In the genomic region with DNA sequence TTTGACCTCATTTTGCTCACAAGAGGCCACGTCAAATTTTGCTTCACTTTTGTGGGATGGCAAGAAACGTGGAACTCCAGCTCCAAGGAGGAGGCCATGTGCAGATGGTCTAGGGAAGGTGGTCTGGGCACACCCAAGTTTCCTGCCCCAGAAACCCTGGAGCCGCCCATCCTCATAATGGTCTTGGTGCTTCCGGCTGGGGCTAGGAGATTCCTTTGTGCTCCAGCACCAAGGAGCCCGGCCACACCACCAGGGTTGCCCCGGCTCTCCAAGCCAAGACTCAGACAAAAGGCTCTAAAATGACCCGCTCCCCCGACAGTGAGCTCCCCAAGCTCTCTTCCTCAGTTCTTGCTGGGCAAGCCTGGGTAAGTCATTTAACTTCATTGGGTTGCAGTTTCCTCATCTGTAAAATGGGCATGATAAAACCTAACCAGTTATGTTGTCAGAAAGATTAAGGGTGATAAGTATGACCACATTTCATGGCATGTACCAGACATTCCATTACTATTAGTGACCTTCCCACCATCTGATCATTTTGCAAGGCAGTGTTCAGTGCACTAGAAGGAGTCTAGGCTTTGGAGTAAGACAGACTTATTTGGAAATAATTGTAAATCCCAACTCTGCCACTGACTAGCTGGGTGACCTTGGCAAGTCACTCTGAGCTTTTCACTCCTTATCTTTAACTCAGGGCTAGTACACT, we compare ENCODE assay signal across 16 cellular contexts. TPM values are rescaled to one million over a fixed set of nuclear protein-coding genes. Genes with fewer than 3 reads are reported as not detected.
A peak's percentile ranks its signal among the peaks of the same experiment; 100 is the strongest.
DNase-seq lines count a peak whose midpoint lies in the region; FAIRE-seq and TF ChIP-seq lines count a peak whose summit lies in the region.
"Had no signal": no experiment of that assay in that cellular context is flagged by ENCODE, and none has a peak within 500 bp of the region (broad histone marks: within the 10 kb centered on the region; RNA-seq: fewer than 3 reads in every experiment).

No MANE protein-coding gene starts in this region.

- no TSS peak for BruUV-seq in endothelial cell of umbilical vein (replicated peaks; lab: Mats Ljungman, UMichigan)
- BruUV-seq in Caco-2 (replicated peaks; lab: Mats Ljungman, UMichigan) = no TSS peak

- no peaks in the 10 kb centered on the region for H3K9me3 Mint-ChIP-seq in Caco-2 (ENCODE audit: unreplicated experiment)
- H3K9me3 Mint-ChIP-seq: CD4-positive, alpha-beta T cell; nephron had no signal

- H3K9ac ChIP-seq in BLaER1 (no peak overlapping the region), endothelial cell of umbilical vein (replicated peaks; ENCODE audit: extremely low read depth, insufficient read depth, low read length) (no peak overlapping the region)

- CTCF ChIA-PET in endothelial cell of umbilical vein (lab: Charles Lee) (interaction anchor here (1.2 kb wide), 1 partner anchor 240 kb away, joined by 3 read pairs; no protein-coding TSS in a partner anchor), Caco-2 (lab: Charles Lee) (interaction anchor here (1.4 kb wide), 1 partner anchor 59 kb away, joined by 7 read pairs; no protein-coding TSS in a partner anchor)

- no peak overlapping the region for H3K4me3 Mint-ChIP-seq in Caco-2 (ENCODE audit: unreplicated experiment)
- H3K4me3 Mint-ChIP-seq: brain; CD4-positive, alpha-beta T cell; nephron had no signal

- 90 to 93% methylated on average over 7 to 8 of the region's 8 CpGs for WGBS in mesodermal cell (ENCODE audit: insufficient coverage in 2 of 2), 2 experiments
- 82% methylated on average over 5 of the region's 8 CpGs for WGBS in prostate gland

- no peaks in the 10 kb centered on the region for H3K9me1 ChIP-seq in endothelial cell of umbilical vein (replicated peaks; ENCODE audit: control insufficient read depth, extremely low read depth, insufficient read depth, low read length)

- dilution Hi-C loops in endothelial cell of umbilical vein (cut with MboI; ENCODE audit: extremely low pct_ligation_motif_present, low sequenced_read_pairs) = no loop called here

- H3K27ac ChIP-seq in BLaER1 = no peak overlapping the region
- H3K27ac ChIP-seq in endothelial cell of umbilical vein (ENCODE audit: insufficient read depth, low read depth, low read length) = no peak overlapping the region
- peak overlapping the region; percentile 57 for H3K27ac ChIP-seq in mesodermal cell (ENCODE audit: low read depth, low read length, severe bottlenecking)
- H3K27ac ChIP-seq in prostate gland = no peak overlapping the region
- H3K27ac ChIP-seq: VCaP had no signal

- FAIRE-seq in endothelial cell of umbilical vein (lab: Jason Lieb, UNC) = peak; percentile 58
- FAIRE-seq: kidney had no signal

- no peaks in the 10 kb centered on the region for H3K79me2 ChIP-seq in endothelial cell of umbilical vein (ENCODE audit: control insufficient read depth, insufficient read depth, low read length)

- TF ChIP-seq POLR2A in endothelial cell of umbilical vein (IDR thresholded peaks at IDR 0.05; ENCODE audit: low read depth, low read length) = no peak
- no peak for TF ChIP-seq POLR2A in prostate gland (IDR thresholded peaks at IDR 0.05)

- intact Hi-C loops in endothelial cell of umbilical vein (cut with micrococcal nuclease) = no loop called here
- intact Hi-C loops in Caco-2 (cut with micrococcal nuclease; ENCODE audit: unreplicated experiment) = no loop called here
- intact Hi-C loops in prostate gland (cut with DNase I) = no loop called here

- H3K4me2 ChIP-seq in BLaER1 = peak overlapping the region; percentile 41
- no peak overlapping the region for H3K4me2 ChIP-seq in endothelial cell of umbilical vein (ENCODE audit: insufficient read depth, low read length)

- H3K36me3 Mint-ChIP-seq in Caco-2 (ENCODE audit: insufficient read depth, unreplicated experiment) = peaks cover 62% of the 10 kb centered on the region

- peaks cover 4% of the 10 kb centered on the region; the same call in 1 of the 2 replicates for H3K9me3 ChIP-seq in BLaER1
- H3K9me3 ChIP-seq in endothelial cell of umbilical vein (replicated peaks; ENCODE audit: control insufficient read depth, insufficient read depth, low read length) = no peaks in the 10 kb centered on the region
- H3K9me3 ChIP-seq in mesodermal cell (ENCODE audit: control insufficient read depth, low read length) = peaks cover 10% of the 10 kb centered on the region
- H3K9me3 ChIP-seq in Caco-2 = no peaks in the 10 kb centered on the region
- no peaks in the 10 kb centered on the region for H3K9me3 ChIP-seq in prostate gland
- H3K9me3 ChIP-seq: esophagus squamous epithelium had no signal

- no peaks in the 10 kb centered on the region for H4K20me1 ChIP-seq in BLaER1
- no peaks in the 10 kb centered on the region for H4K20me1 ChIP-seq in endothelial cell of umbilical vein (replicated peaks; ENCODE audit: control insufficient read depth, extremely low read depth, insufficient read depth, low read length)

- POLR2A ChIA-PET in endothelial cell of umbilical vein (lab: Charles Lee) (no interaction called here), Caco-2 (lab: Charles Lee) (no interaction called here)

- H3K4me3 ChIP-seq in BLaER1 (no peak overlapping the region), endothelial cell of umbilical vein (replicated peaks in 1 of 3; ENCODE audit: insufficient read depth in 1 of 3, low read depth in 1 of 3, low read length in 3 of 3) (no peak overlapping the region), mesodermal cell (ENCODE audit: extremely low read depth, insufficient read depth, low read length, poor library complexity, severe bottlenecking) (no peak overlapping the region), Caco-2 (ENCODE audit: low read depth, low read length) (no peak overlapping the region), prostate gland (no peak overlapping the region)
- H3K4me3 ChIP-seq: esophagus squamous epithelium had no signal

- no peak overlapping the region for H3K27ac Mint-ChIP-seq in Caco-2 (ENCODE audit: unreplicated experiment)
- H3K27ac Mint-ChIP-seq: brain; CD4-positive, alpha-beta T cell; nephron had no signal

- in situ Hi-C loops in GM13977 (cut with MboI; ENCODE audit: low pct_unique_long_range_greater_than_20kb, low sequenced_read_pairs, unreplicated experiment) = no loop called here

- peaks cover 23% of the 10 kb centered on the region for H3K4me1 Mint-ChIP-seq in Caco-2 (ENCODE audit: low read depth, unreplicated experiment)

- H2AFZ ChIP-seq in endothelial cell of umbilical vein (ENCODE audit: low read depth, low read length) = no peak overlapping the region

- DNase-seq in RKO (ENCODE audit: low spot score) = peak; percentile 18
- no peak for DNase-seq in endothelial cell of umbilical vein (ENCODE audit: low read depth, low spot score)
- DNase-seq in Caco-2 = no peak
- no peak for DNase-seq in GF-D8 (lab: John Stamatoyannopoulos, UW)
- DNase-seq in GM13977 (ENCODE audit: low spot score) = no peak
- DNase-seq in prostate gland (ENCODE audit: low spot score) = no peak
- DNase-seq: activated T-cell treated with anti-CD3 and anti-CD28 coated beads for 4 hours; CD4-positive, alpha-beta T cell; esophagus squamous epithelium; kidney; NCI-H446 treated with DMSO at 0.1 percent for 48 hours had no signal

- H3K4me1 ChIP-seq in BLaER1 = peaks cover 27% of the 10 kb centered on the region
- H3K4me1 ChIP-seq in endothelial cell of umbilical vein (ENCODE audit: control insufficient read depth, extremely low read depth, insufficient read depth, low read length) = peaks cover 53% of the 10 kb centered on the region
- H3K4me1 ChIP-seq in mesodermal cell (ENCODE audit: control insufficient read depth, insufficient read depth, low read length, poor library complexity, severe bottlenecking) = peaks cover 46% of the 10 kb centered on the region
- peaks cover 17% of the 10 kb centered on the region for H3K4me1 ChIP-seq in Caco-2
- H3K4me1 ChIP-seq in prostate gland (replicated peaks) = no peaks in the 10 kb centered on the region

- H3K36me3 ChIP-seq in BLaER1 (no peaks in the 10 kb centered on the region), endothelial cell of umbilical vein (ENCODE audit: control insufficient read depth in 2 of 2, extremely low read depth in 1 of 2, insufficient read depth in 2 of 2, low read length in 2 of 2) (peaks cover 0 to 2% of the 10 kb centered on the region in 2 experiments), mesodermal cell (ENCODE audit: control insufficient read depth, insufficient read depth, low read length) (peaks cover 78% of the 10 kb centered on the region), Caco-2 (ENCODE audit: control insufficient read depth, insufficient read depth, low read length) (peaks cover 5% of the 10 kb centered on the region), prostate gland (no peaks in the 10 kb centered on the region)
- H3K36me3 ChIP-seq: esophagus squamous epithelium had no signal

- no peaks in the 10 kb centered on the region for H3K27me3 Mint-ChIP-seq in Caco-2 (ENCODE audit: insufficient read depth, unreplicated experiment)
- H3K27me3 Mint-ChIP-seq: brain; CD4-positive, alpha-beta T cell had no signal

- TF ChIP-seq CTCF in endothelial cell of umbilical vein (IDR thresholded peaks at IDR 0.05; ENCODE audit: extremely low read depth in 1 of 2, insufficient read depth in 1 of 2, low read depth in 1 of 2, low read length in 2 of 2) = no peak
- TF ChIP-seq CTCF in Caco-2 (IDR thresholded peaks at IDR 0.05; ENCODE audit: insufficient read depth in 1 of 2, low read depth in 1 of 2, low read length in 1 of 2, severe bottlenecking in 1 of 2, unreplicated experiment in 1 of 2) = no peak
- no peak for TF ChIP-seq CTCF in GM13977 (IDR thresholded peaks at IDR 0.05; ENCODE audit: extremely low read depth, insufficient read depth, missing control alignments)
- TF ChIP-seq CTCF in prostate gland (IDR thresholded peaks at IDR 0.05) = no peak

- H3K27me3 ChIP-seq in BLaER1 (no peaks in the 10 kb centered on the region), endothelial cell of umbilical vein (ENCODE audit: control insufficient read depth in 2 of 2, insufficient read depth in 2 of 2, low read length in 2 of 2) (no peaks in the 10 kb centered on the region), Caco-2 (replicated peaks; ENCODE audit: control insufficient read depth, insufficient read depth, low read length) (no peaks in the 10 kb centered on the region), prostate gland (replicated peaks; ENCODE audit: insufficient read depth) (no peaks in the 10 kb centered on the region)
- H3K27me3 ChIP-seq: esophagus squamous epithelium had no signal

TF ChIP-seq in endothelial cell of umbilical vein, 7 proteins besides CTCF, POLR2A, EP300 and RAD21 (continues in another document):
- TF ChIP-seq GATA2 (IDR thresholded peaks at IDR 0.05; ENCODE audit: insufficient read depth, insufficient read length, low read depth, low read length) = peak; percentile 68

RNA-seq across cellular contexts. Expression of a gene that starts 23.3 kb away (rescaled TPM):
- total RNA-seq in endothelial cell of umbilical vein (131 and 165 TPM in 2 replicates), Caco-2 (2022) (156 and 165 TPM in 2 replicates), prostate gland (100 to 1,000 TPM; 160 to 273 TPM)
- 335 and 365 TPM in 2 replicates for polyA plus RNA-seq in endothelial cell of umbilical vein
- 311 and 362 TPM in 2 replicates for polyA plus RNA-seq in endothelial cell of umbilical vein (2011; cell fraction: cytosol; rRNA removed)
- polyA plus RNA-seq in endothelial cell of umbilical vein (2011; cell fraction: nucleus; rRNA removed) = 162 and 176 TPM in 2 replicates
- polyA plus RNA-seq in endothelial cell of umbilical vein (2012) = 151 and 203 TPM in 2 replicates
- 287 and 327 TPM in 2 replicates for polyA minus RNA-seq in endothelial cell of umbilical vein
- not detected for polyA minus RNA-seq in endothelial cell of umbilical vein (2011; cell fraction: cytosol; rRNA and poly(A)+ RNA removed)
- 67.8 and 100 TPM in 2 replicates for polyA minus RNA-seq in endothelial cell of umbilical vein (2011; cell fraction: nucleus; rRNA and poly(A)+ RNA removed)
- polyA plus RNA-seq in mesodermal cell (2013, experiment 1 of 2) = 118 TPM
- 111 TPM for polyA plus RNA-seq in mesodermal cell (2013, experiment 2 of 2)
